Comparison of ENCODE assay signal across 24 cellular contexts in the genomic region with DNA sequence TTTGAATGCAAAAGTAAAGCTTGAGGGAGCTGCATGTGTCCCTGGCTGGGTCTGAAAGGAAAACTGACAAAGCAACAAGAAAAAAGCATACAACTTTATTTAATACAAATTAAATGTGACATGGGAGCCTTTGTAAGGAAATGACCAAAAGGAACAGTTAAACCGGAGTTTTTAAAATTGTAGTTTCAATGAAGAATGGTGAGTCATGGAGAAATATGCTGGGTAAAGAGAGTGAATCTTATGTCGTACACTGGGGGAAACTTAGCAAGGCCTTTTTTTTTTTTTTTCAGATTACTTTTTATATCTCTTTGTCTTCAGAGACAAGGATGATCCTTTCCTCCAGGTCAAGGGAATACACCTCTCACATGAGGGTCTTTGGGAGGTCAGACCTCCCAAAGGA. TPM values are rescaled to one million over a fixed set of nuclear protein-coding genes. Genes with fewer than 3 reads are reported as not detected.
DNase-seq lines count a peak whose midpoint lies in the region; ATAC-seq and TF ChIP-seq lines count a peak whose summit lies in the region.
"Had no signal": no experiment of that assay in that cellular context is flagged by ENCODE, and none has a peak within 500 bp of the region (broad histone marks: within the 10 kb centered on the region; RNA-seq: fewer than 3 reads in every experiment).

No MANE protein-coding gene starts in this region.

- 66 to 88% methylated on average over 1 to 2 of the region's 2 CpGs for WGBS in gastroesophageal sphincter (ENCODE audit: low coverage in 1 of 2), 2 donors

- peak overlapping the region in 6 of 11 experiments; percentile 25 to 65 (median 60); a peak in 11 of 22 replicates for H3K27ac ChIP-seq in BLaER1 treated with 17β-estradiol and CSF1 and Interleukin-3, amounts not matched to agents 10 nM and 100 nM
- H3K27ac ChIP-seq in gastroesophageal sphincter, result no peak overlapping the region
- H3K27ac ChIP-seq: brain microvascular endothelial cell had no signal

- peaks cover 9 to 25% (median 18%) of the 10 kb centered on the region in 10 experiments; a peak in 19 of 20 replicates for H3K4me1 ChIP-seq in BLaER1 treated with 17β-estradiol and CSF1 and Interleukin-3, amounts not matched to agents 10 nM and 100 nM
- no peaks in the 10 kb centered on the region for H3K4me1 ChIP-seq in gastroesophageal sphincter
- H3K4me1 ChIP-seq: BE2C had no signal

- no peak for ATAC-seq in gastroesophageal sphincter
- ATAC-seq: activated CD8-positive, alpha-beta T cell treated with anti-CD3 and anti-CD28 coated beads, Interleukin-2, amount 10 ng/mL, durations not matched to agents 7 days and 5 days had no signal

- no peaks in the 10 kb centered on the region for H4K20me1 ChIP-seq in BLaER1 treated with 17β-estradiol and CSF1 and Interleukin-3, amounts not matched to agents 10 nM and 100 nM

- peak overlapping the region; percentile 23 to 78 (median 48); a peak in 19 of 22 replicates for H3K4me2 ChIP-seq in BLaER1 treated with 17β-estradiol and CSF1 and Interleukin-3, amounts not matched to agents 10 nM and 100 nM

- no peaks in the 10 kb centered on the region for H3K36me3 ChIP-seq in BLaER1 treated with 17β-estradiol and CSF1 and Interleukin-3, amounts not matched to agents 10 nM and 100 nM
- H3K36me3 ChIP-seq in gastroesophageal sphincter, result no peaks in the 10 kb centered on the region
- H3K36me3 ChIP-seq: BE2C, brain microvascular endothelial cell had no signal

- DNase-seq in M059J (ENCODE audit: low read depth) (peak; percentile 33), epithelial cell of esophagus (ENCODE audit: low read depth) (peak; percentile 13), renal cortical epithelial cell (ENCODE audit: low read depth) (peak; percentile 2), NCI-H748 (lab: John Stamatoyannopoulos, UW; ENCODE audit: unreplicated experiment) (no peak)
- no peak for DNase-seq in stimulated activated CD4-positive, alpha-beta T cell treated with anti-CD3 and anti-CD28 coated beads, Interleukin-1b, Interleukin-23, amount 100 ng/mL, for 48 hours
- DNase-seq in effector CD4-positive, alpha-beta T cell, result no peak
- DNase-seq: activated CD4-positive, CD25-positive, alpha-beta regulatory T cell; activated CD8-positive, alpha-beta T cell treated with anti-CD3 and anti-CD28 coated beads, Interleukin-2, amount 10 ng/mL, durations not matched to agents 7 days and 5 days; activated naive CD4-positive, alpha-beta T cell treated with anti-CD3 and anti-CD28 coated beads, Interleukin-2, amount 50 U/mL, for 16 hours; activated T-cell treated with anti-CD3 and anti-CD28 coated beads, Interleukin-2, amount 50 U/mL, for 48 hours; BE2C; brain microvascular endothelial cell; GOT3; head of caudate nucleus; NCI-H1092; NCI-H2081 treated with DMSO at 0.1 percent for 48 hours; NCI-H524 treated with DMSO at 0.1 percent for 48 hours; posterior cingulate gyrus; SHP77; small intestine; stimulated activated CD8-positive, alpha-beta memory T cell treated with anti-CD3 and anti-CD28 coated beads, Interleukin-4, amount 100 ng/mL, for 48 hours had no signal

- no peak overlapping the region for H3K4me3 ChIP-seq in BLaER1 treated with 17β-estradiol and CSF1 and Interleukin-3, amounts not matched to agents 10 nM and 100 nM
- H3K4me3 ChIP-seq in epithelial cell of esophagus (ENCODE audit: low read length) (no peak overlapping the region), gastroesophageal sphincter (no peak overlapping the region)
- H3K4me3 ChIP-seq: lung had no signal

- no peaks in the 10 kb centered on the region for H3K27me3 ChIP-seq in BLaER1 treated with 17β-estradiol and CSF1 and Interleukin-3, amounts not matched to agents 10 nM and 100 nM
- H3K27me3 ChIP-seq in gastroesophageal sphincter, result no peaks in the 10 kb centered on the region
- H3K27me3 ChIP-seq: brain microvascular endothelial cell had no signal

- TF ChIP-seq POLR2A in gastroesophageal sphincter (IDR thresholded peaks at IDR 0.05), result no peak

- 0 out of 22 replicates have a peak overlapping the region, but pooled peaks of 1 of the 11 experiments have one; percentile 7 for H3K9ac ChIP-seq in BLaER1 treated with 17β-estradiol and CSF1 and Interleukin-3, amounts not matched to agents 10 nM and 100 nM

- H3K9me3 ChIP-seq in BLaER1 treated with 17β-estradiol and CSF1 and Interleukin-3, amounts not matched to agents 10 nM and 100 nM (replicated peaks in 1 of 11), result no peaks in the 10 kb centered on the region
- H3K9me3 ChIP-seq in gastroesophageal sphincter, result no peaks in the 10 kb centered on the region
- H3K9me3 ChIP-seq: BE2C had no signal

- TF ChIP-seq CTCF in epithelial cell of esophagus (IDR thresholded peaks at IDR 0.05; ENCODE audit: insufficient read depth, low read depth, low read length, missing control alignments) (no peak), gastroesophageal sphincter (IDR thresholded peaks at IDR 0.05) (no peak)

- no peak for TF ChIP-seq EP300 in gastroesophageal sphincter (IDR thresholded peaks at IDR 0.05)

RNA-seq across cellular contexts. Expression of a gene that starts 50.1 kb away (rescaled TPM):
- total RNA-seq in M059J (2014; rRNA removed; shearing (Covaris generic)), result 9.2 and 15.9 TPM in 2 replicates
- total RNA-seq in renal cortical epithelial cell, result 14.2 and 19.1 TPM in 2 replicates
- total RNA-seq in gastroesophageal sphincter, result 10 to 100 TPM; 15.3 to 25.5 (median 21.7) TPM

Comparison
In these comparisons a context has a peak if more than half of its experiments do, and no peak if none do; other contexts are left out.
1. H3K27ac ChIP-seq: peak in BLaER1 treated with 17β-estradiol and CSF1 and Interleukin-3, amounts not matched to agents 10 nM and 100 nM (6 of 11); none in gastroesophageal sphincter (0 of 4).
2. DNase-seq: peak in M059J (single experiment), epithelial cell of esophagus (single experiment) and renal cortical epithelial cell (single experiment); none in stimulated activated CD4-positive, alpha-beta T cell treated with anti-CD3 and anti-CD28 coated beads, Interleukin-1b, Interleukin-23, amount 100 ng/mL, for 48 hours (single experiment), NCI-H748 (single experiment) and effector CD4-positive, alpha-beta T cell (single experiment).